In the genomic region with DNA sequence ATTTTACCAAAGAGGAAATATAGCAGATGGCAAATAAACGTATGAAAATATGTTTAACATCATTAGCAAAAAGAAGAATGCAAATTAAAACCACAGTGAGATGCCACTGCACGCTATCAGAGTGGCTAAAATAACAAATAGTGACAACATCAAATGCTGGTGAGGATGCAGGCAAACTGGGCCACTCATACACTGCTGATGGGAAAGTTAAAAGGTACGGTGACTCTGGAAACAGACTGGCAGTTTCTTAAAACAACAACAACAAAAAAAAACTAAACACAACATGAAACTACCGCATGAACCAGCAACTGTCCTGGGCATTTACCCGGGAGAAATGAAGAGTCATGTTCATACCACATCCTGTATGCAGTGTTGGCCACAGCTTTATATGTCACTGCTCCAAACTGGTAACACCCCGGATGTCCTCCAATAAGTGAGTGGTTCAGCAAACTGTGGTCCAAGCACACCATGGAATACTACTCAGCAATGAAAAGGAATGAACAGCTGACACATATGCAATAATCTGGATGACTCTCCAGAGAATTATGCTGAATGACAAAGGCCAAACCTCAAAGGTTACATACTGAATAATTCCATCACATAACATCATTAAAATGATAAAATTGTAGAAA, we compare ENCODE assay signal across 8 cellular contexts. TPM values are rescaled to one million over a fixed set of nuclear protein-coding genes. Genes with fewer than 3 reads are reported as not detected.
A peak's percentile ranks its signal among the peaks of the same experiment; 100 is the strongest.
DNase-seq lines count a peak whose midpoint lies in the region; ATAC-seq and TF ChIP-seq lines count a peak whose summit lies in the region.

No MANE protein-coding gene starts in this region.

- H3K27ac Mint-ChIP-seq in T-helper 2 cell treated with Interferon-gamma antibody and Interleukin-4, amounts not matched to agents 5 μg/mL and 100 μg/mL, for 36 hours, result peak overlapping the region; percentile 86
- H3K27ac Mint-ChIP-seq in natural killer cell (peak overlapping the region; percentile 96 to 97), glutamatergic neuron (ENCODE audit: unreplicated experiment) (no peak overlapping the region)

- intact Hi-C loops in natural killer cell (cut with micrococcal nuclease) (loop anchor here (1.0 to 5.0 kb wide), 4 partner anchors 14 to 372 kb away; a partner anchor contains a TSS), sigmoid colon (cut with DNase I) (no loop called here), posterior cingulate gyrus (cut with DNase I) (no loop called here)

- peaks cover 38% of the 10 kb centered on the region for H3K4me1 Mint-ChIP-seq in T-helper 2 cell treated with Interferon-gamma antibody and Interleukin-4, amounts not matched to agents 5 μg/mL and 100 μg/mL, for 36 hours (ENCODE audit: low read depth)
- H3K4me1 Mint-ChIP-seq in natural killer cell, result peaks cover 67 to 72% of the 10 kb centered on the region in 2 donors
- peaks cover 31% of the 10 kb centered on the region for H3K4me1 Mint-ChIP-seq in glutamatergic neuron (ENCODE audit: low read depth, unreplicated experiment)

- TF ChIP-seq POLR2A in sigmoid colon (IDR thresholded peaks at IDR 0.05), result no peak

- H3K4me3 Mint-ChIP-seq in T-helper 2 cell treated with Interferon-gamma antibody and Interleukin-4, amounts not matched to agents 5 μg/mL and 100 μg/mL, for 36 hours, result peak overlapping the region; percentile 37
- H3K4me3 Mint-ChIP-seq in natural killer cell, result peak overlapping the region; percentile 73
- no peak overlapping the region for H3K4me3 Mint-ChIP-seq in glutamatergic neuron (ENCODE audit: unreplicated experiment)

- H3K9me3 ChIP-seq in sigmoid colon, result no peaks in the 10 kb centered on the region

- no peak overlapping the region for H3K4me3 ChIP-seq in sigmoid colon

- TF ChIP-seq CTCF in natural killer cell (IDR thresholded peaks at IDR 0.05) (no peak), glutamatergic neuron (IDR thresholded peaks at IDR 0.05; ENCODE audit: partially characterized antibody, unreplicated experiment) (no peak), sigmoid colon (IDR thresholded peaks at IDR 0.05) (no peak)

- TF ChIP-seq EP300 in sigmoid colon (IDR thresholded peaks at IDR 0.05), result no peak

- no peaks in the 10 kb centered on the region for H3K27me3 Mint-ChIP-seq in T-helper 2 cell treated with Interferon-gamma antibody and Interleukin-4, amounts not matched to agents 5 μg/mL and 100 μg/mL, for 36 hours (ENCODE audit: low read depth)
- H3K27me3 Mint-ChIP-seq in natural killer cell (ENCODE audit: low read depth in 2 of 2) (no peaks in the 10 kb centered on the region), glutamatergic neuron (ENCODE audit: unreplicated experiment) (peaks cover 2% of the 10 kb centered on the region)

- ATAC-seq in HG02642 (IDR thresholded peaks at IDR 0.05; ENCODE audit: poor library complexity, unreplicated experiment) (peak; percentile 39), natural killer cell (peak; percentile 69 to 89 (median 82))

- H3K9me3 Mint-ChIP-seq in T-helper 2 cell treated with Interferon-gamma antibody and Interleukin-4, amounts not matched to agents 5 μg/mL and 100 μg/mL, for 36 hours, result peaks cover 7% of the 10 kb centered on the region
- H3K9me3 Mint-ChIP-seq in natural killer cell, result peaks cover 0 to 3% of the 10 kb centered on the region in 2 donors
- no peaks in the 10 kb centered on the region for H3K9me3 Mint-ChIP-seq in glutamatergic neuron (ENCODE audit: unreplicated experiment)

- peak; percentile 2 for DNase-seq in activated CD4-positive, CD25-positive, alpha-beta regulatory T cell treated with anti-CD3 and anti-CD28 coated beads, Interleukin-2, amount 50 U/mL, for 16 hours (ENCODE audit: low read depth, low spot score)
- no peak for DNase-seq in activated CD4-positive, CD25-positive, alpha-beta regulatory T cell (lab: John Stamatoyannopoulos, UW)
- peak; percentile 46 for DNase-seq in T-helper 2 cell treated with Interferon-gamma antibody and Interleukin-4, amounts not matched to agents 5 μg/mL and 100 μg/mL, for 36 hours (ENCODE audit: low spot score)
- DNase-seq in natural killer cell (peak; percentile 53), glutamatergic neuron (no peak), sigmoid colon (no peak), posterior cingulate gyrus (no peak)

- H3K27me3 ChIP-seq in sigmoid colon, result no peaks in the 10 kb centered on the region

- H3K36me3 ChIP-seq in sigmoid colon, result no peaks in the 10 kb centered on the region

- peaks cover 0 to 38% (median 25%) of the 10 kb centered on the region in 4 donors for H3K4me1 ChIP-seq in sigmoid colon

- peaks cover 12% of the 10 kb centered on the region for H3K36me3 Mint-ChIP-seq in T-helper 2 cell treated with Interferon-gamma antibody and Interleukin-4, amounts not matched to agents 5 μg/mL and 100 μg/mL, for 36 hours (ENCODE audit: low read depth)
- H3K36me3 Mint-ChIP-seq in natural killer cell (no peaks in the 10 kb centered on the region), glutamatergic neuron (ENCODE audit: unreplicated experiment) (no peaks in the 10 kb centered on the region)

- 53 to 87% methylated on average over 6 of the region's 6 CpGs for WGBS in sigmoid colon, 2 donors

- H3K27ac ChIP-seq in sigmoid colon, result no peak overlapping the region

RNA-seq across cellular contexts. Expression of a gene that starts 22.3 kb away (rescaled TPM):
- total RNA-seq in natural killer cell, result 100 to 1,000 TPM in 1 of 3 donors, 10 to 100 TPM in 2; 92.2 to 120 (median 99.3) TPM
- total RNA-seq in glutamatergic neuron (ENCODE audit: unreplicated experiment), result 84.9 TPM
- 10 to 100 TPM; 15.0 to 38.2 (median 17.9) TPM for total RNA-seq in sigmoid colon
- polyA plus RNA-seq in sigmoid colon, result 10 to 100 TPM; 14.4 to 25.6 (median 15.7) TPM

RNA-seq across cellular contexts. Expression of a gene that starts 46.5 kb away (rescaled TPM):
- not detected for total RNA-seq in natural killer cell
- total RNA-seq in glutamatergic neuron (ENCODE audit: unreplicated experiment), result not detected
- total RNA-seq in sigmoid colon, result not detected
- polyA plus RNA-seq in sigmoid colon, result not detected

RNA-seq across cellular contexts. Expression of a gene that starts 46.7 kb away (rescaled TPM):
- total RNA-seq in natural killer cell, result 1 to 10 TPM; 1.2 to 2.8 (median 1.4) TPM
- 5.0 TPM for total RNA-seq in glutamatergic neuron (ENCODE audit: unreplicated experiment)
- total RNA-seq in sigmoid colon, result 1 to 10 TPM; 3.8 to 10.0 (median 5.7) TPM
- polyA plus RNA-seq in sigmoid colon, result 1 to 10 TPM; 1.8 to 3.8 (median 1.8) TPM

Comparison
In these comparisons a context has a peak if more than half of its experiments do, and no peak if none do; other contexts are left out.
1. DNase-seq: peak in activated CD4-positive, CD25-positive, alpha-beta regulatory T cell treated with anti-CD3 and anti-CD28 coated beads, Interleukin-2, amount 50 U/mL, for 16 hours (single experiment), T-helper 2 cell treated with Interferon-gamma antibody and Interleukin-4, amounts not matched to agents 5 μg/mL and 100 μg/mL, for 36 hours (single experiment) and natural killer cell (single experiment); none in activated CD4-positive, CD25-positive, alpha-beta regulatory T cell (0 of 4), glutamatergic neuron (single experiment), sigmoid colon (single experiment) and posterior cingulate gyrus (0 of 10).